ENCODE assay signal across 7 cellular contexts in genomic region chr6:33886673-33887144, GRCh38.
DNase-seq lines count a peak whose midpoint lies in the region; ATAC-seq and TF ChIP-seq lines count a peak whose summit lies in the region.

No MANE protein-coding gene starts in this region.

- intact Hi-C loops in gastrocnemius medialis (cut with DNase I; ENCODE audit: low total_unique reads): no loop called here

- H3K9me3 ChIP-seq in T-helper 17 cell (ENCODE audit: control insufficient read depth, low read length, poor library complexity, severe bottlenecking) (no peaks in the 10 kb centered on the region), gastrocnemius medialis (no peaks in the 10 kb centered on the region)

- H3K27ac Mint-ChIP-seq in T-helper 17 cell: no peak overlapping the region

- H3K36me3 Mint-ChIP-seq in T-helper 17 cell (ENCODE audit: low read depth): no peaks in the 10 kb centered on the region

- ATAC-seq in T-helper 17 cell (peak; percentile 27), gastrocnemius medialis (peak; percentile 62 to 77)

- no peak overlapping the region for H3K4me3 ChIP-seq in fibroblast of the aortic adventitia (ENCODE audit: low read depth, low read length)
- H3K4me3 ChIP-seq in gastrocnemius medialis: no peak overlapping the region

- TF ChIP-seq CTCF in fibroblast of the aortic adventitia (IDR thresholded peaks at IDR 0.05; ENCODE audit: insufficient read depth, low read length) (no peak), gastrocnemius medialis (IDR thresholded peaks at IDR 0.05 in 4 of 5, conservative IDR thresholded peaks at IDR 0.05 in 1 of 5) (no peak)

- H3K36me3 ChIP-seq in gastrocnemius medialis: no peaks in the 10 kb centered on the region

- H3K4me1 ChIP-seq in gastrocnemius medialis: no peaks in the 10 kb centered on the region

- DNase-seq in HEK293T (ENCODE audit: extremely low spot score) (no peak), T-helper 17 cell (no peak), fibroblast of the aortic adventitia (ENCODE audit: low read depth) (peak; percentile 83), gastrocnemius medialis (peak; percentile 15 to 44), cerebellar nuclear complex (lab: John Stamatoyannopoulos, UW) (no peak), NCI-H2081 (lab: John Stamatoyannopoulos, UW) (no peak), NCI-H1105 treated with DMSO at 0.1 percent for 48 hours (lab: John Stamatoyannopoulos, UW) (no peak)

- peaks cover 13% of the 10 kb centered on the region for H3K27me3 Mint-ChIP-seq in T-helper 17 cell

- H3K27ac ChIP-seq in gastrocnemius medialis: no peak overlapping the region

- no peak for TF ChIP-seq POLR2A in gastrocnemius medialis (IDR thresholded peaks at IDR 0.05)

- H3K4me3 Mint-ChIP-seq in T-helper 17 cell: no peak overlapping the region

- peaks cover 0 to 4% (median 0%) of the 10 kb centered on the region in 3 donors for H3K27me3 ChIP-seq in gastrocnemius medialis

- CTCF ChIA-PET in HEK293T (lab: Yijun Ruan, JAX): interaction anchor here (1.0 kb wide), 1 partner anchor 267 kb away, joined by 3 read pairs; no protein-coding TSS in a partner anchor

- in situ Hi-C loops in gastrocnemius medialis (cut with MboI; ENCODE audit: low sequenced_read_pairs in 4 of 4): no loop called here

- POLR2A ChIA-PET in HEK293T (lab: Yijun Ruan, JAX): no interaction called here

- peaks cover 4% of the 10 kb centered on the region for H3K4me1 Mint-ChIP-seq in T-helper 17 cell

TF ChIP-seq in HEK293T, 16 proteins besides CTCF, POLR2A, EP300 and RAD21:
- TF ChIP-seq ARNT (IDR thresholded peaks at IDR 0.05) (no peak), FOXA1 (IDR thresholded peaks at IDR 0.05) (no peak), PKNOX1 (IDR thresholded peaks at IDR 0.05) (peak; percentile 41), SUZ12 (IDR thresholded peaks at IDR 0.05) (no peak)

Comparison
In these comparisons a context has a peak if more than half of its experiments do, and no peak if none do; other contexts are left out.
1. DNase-seq: peak in fibroblast of the aortic adventitia (single experiment) and gastrocnemius medialis (2 of 2); none in HEK293T (single experiment), T-helper 17 cell (0 of 3), cerebellar nuclear complex (0 of 2), NCI-H2081 (0 of 2) and NCI-H1105 treated with DMSO at 0.1 percent for 48 hours (single experiment).